In the genomic region with DNA sequence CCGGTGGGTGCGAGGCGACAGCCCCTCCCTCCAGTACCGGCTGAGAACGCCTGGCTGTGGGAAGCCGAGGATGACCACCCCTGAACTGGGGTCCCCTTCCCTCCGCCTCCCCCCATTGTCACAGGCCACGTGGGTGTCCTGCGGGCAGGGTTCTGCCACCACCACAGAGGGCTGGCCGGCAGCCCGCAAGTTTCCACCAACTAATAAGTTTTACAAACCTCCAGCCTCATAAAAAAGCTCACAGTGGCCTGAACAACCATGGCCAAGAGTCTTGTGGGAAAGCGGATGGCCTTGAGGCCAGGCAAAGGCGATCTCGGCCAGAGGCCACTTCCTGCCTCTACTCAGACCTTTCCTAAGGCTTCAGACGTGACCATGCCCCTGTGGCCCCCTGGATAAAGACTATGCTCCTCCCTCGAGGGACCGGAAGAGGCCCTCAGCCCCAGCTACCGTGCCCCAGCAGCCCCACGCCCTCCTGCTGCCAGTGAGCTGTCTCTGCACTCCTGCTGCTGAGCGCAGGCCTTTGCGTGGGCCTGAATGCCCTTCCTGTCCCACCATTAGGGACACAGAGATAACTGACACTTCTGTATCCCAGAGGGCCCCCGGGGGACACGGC, we compare ENCODE assay signal across 1 cellular context.
A peak's percentile ranks its signal among the peaks of the same experiment; 100 is the strongest.
TF ChIP-seq lines count a peak whose summit lies in the region.

No MANE protein-coding gene starts in this region.

TF ChIP-seq in liver, 16 proteins besides CTCF, POLR2A, EP300 and RAD21 (continued from another document):
- TF ChIP-seq, protein P1, sequence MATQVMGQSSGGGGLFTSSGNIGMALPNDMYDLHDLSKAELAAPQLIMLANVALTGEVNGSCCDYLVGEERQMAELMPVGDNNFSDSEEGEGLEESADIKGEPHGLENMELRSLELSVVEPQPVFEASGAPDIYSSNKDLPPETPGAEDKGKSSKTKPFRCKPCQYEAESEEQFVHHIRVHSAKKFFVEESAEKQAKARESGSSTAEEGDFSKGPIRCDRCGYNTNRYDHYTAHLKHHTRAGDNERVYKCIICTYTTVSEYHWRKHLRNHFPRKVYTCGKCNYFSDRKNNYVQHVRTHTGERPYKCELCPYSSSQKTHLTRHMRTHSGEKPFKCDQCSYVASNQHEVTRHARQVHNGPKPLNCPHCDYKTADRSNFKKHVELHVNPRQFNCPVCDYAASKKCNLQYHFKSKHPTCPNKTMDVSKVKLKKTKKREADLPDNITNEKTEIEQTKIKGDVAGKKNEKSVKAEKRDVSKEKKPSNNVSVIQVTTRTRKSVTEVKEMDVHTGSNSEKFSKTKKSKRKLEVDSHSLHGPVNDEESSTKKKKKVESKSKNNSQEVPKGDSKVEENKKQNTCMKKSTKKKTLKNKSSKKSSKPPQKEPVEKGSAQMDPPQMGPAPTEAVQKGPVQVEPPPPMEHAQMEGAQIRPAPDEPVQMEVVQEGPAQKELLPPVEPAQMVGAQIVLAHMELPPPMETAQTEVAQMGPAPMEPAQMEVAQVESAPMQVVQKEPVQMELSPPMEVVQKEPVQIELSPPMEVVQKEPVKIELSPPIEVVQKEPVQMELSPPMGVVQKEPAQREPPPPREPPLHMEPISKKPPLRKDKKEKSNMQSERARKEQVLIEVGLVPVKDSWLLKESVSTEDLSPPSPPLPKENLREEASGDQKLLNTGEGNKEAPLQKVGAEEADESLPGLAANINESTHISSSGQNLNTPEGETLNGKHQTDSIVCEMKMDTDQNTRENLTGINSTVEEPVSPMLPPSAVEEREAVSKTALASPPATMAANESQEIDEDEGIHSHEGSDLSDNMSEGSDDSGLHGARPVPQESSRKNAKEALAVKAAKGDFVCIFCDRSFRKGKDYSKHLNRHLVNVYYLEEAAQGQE (IDR thresholded peaks at IDR 0.05): no peak
- TF ChIP-seq YY1 (IDR thresholded peaks at IDR 0.05) (no peak), TAF1 (conservative IDR thresholded peaks at IDR 0.05) (no peak), HNF4G (IDR thresholded peaks at IDR 0.05) (no peak), NR2F2 (IDR thresholded peaks at IDR 0.05) (peak; percentile 96), FOXA1 (IDR thresholded peaks at IDR 0.05) (no peak), FOXA2 (IDR thresholded peaks at IDR 0.05) (no peak), SP1 (IDR thresholded peaks at IDR 0.05) (no peak), EGR1 (IDR thresholded peaks at IDR 0.05; ENCODE audit: low read depth in 2 of 2) (no peak), JUND (IDR thresholded peaks at IDR 0.05) (no peak)
- TF ChIP-seq, protein P2, sequence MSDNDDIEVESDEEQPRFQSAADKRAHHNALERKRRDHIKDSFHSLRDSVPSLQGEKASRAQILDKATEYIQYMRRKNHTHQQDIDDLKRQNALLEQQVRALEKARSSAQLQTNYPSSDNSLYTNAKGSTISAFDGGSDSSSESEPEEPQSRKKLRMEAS (IDR thresholded peaks at IDR 0.05): no peak
TF ChIP-seq in liver: peak in this region for 2.
